14 cellular contexts compared by ENCODE assay signal in the genomic region with DNA sequence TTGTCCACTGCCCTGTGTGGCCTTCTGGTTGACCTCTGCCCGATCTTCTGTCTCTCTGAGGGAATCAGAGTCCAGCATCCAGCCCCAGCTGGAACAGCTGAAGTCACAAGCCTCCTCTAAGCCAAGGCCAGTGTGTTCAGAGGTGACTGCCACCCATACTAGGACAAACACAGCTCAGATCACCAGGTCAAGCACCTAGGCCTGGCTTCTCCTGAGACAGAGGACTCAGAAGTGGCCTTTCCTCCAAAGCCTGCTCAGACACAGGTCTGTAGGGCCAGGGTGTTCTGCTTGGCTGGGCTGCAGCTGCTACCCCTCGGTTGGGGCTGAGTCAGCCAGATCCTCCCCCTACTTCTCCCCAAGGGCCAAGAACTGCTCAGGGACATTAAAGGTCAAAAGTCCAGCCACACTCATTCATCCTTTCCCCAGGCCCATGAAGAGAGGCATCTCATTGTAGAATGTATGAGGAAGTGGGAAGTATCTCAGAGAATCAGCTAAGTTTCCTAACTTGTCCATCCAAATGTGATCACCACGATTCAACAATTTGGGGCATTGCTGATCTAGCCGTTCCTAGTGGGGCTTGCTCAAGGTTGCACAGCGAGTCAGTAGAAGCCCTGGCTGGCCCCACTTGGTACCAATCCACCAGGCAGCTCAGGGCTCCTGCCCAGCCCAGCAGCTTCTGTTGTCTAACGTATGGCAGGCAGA. TPM values are rescaled to one million over a fixed set of nuclear protein-coding genes. Genes with fewer than 3 reads are reported as not detected.
DNase-seq lines count a peak whose midpoint lies in the region; ATAC-seq, FAIRE-seq and TF ChIP-seq lines count a peak whose summit lies in the region.
"Had no signal": no experiment of that assay in that cellular context is flagged by ENCODE, and none has a peak within 500 bp of the region (broad histone marks: within the 10 kb centered on the region; RNA-seq: fewer than 3 reads in every experiment).

No MANE protein-coding gene starts in this region.

- ATAC-seq in GM12878 (peak; percentile 85), left lobe of liver (peak; percentile 81), HG03025 (IDR thresholded peaks at IDR 0.05; ENCODE audit: low FRiP score, unreplicated experiment) (no peak), HG02870 (IDR thresholded peaks at IDR 0.05; ENCODE audit: unreplicated experiment) (no peak), GM18870 (IDR thresholded peaks at IDR 0.05; ENCODE audit: unreplicated experiment) (no peak), HG03045 (IDR thresholded peaks at IDR 0.05; ENCODE audit: unreplicated experiment) (no peak)
- ATAC-seq: WTC11 had no signal

- H2AFZ ChIP-seq in GM23248 (no peak overlapping the region), GM12878 (ENCODE audit: control insufficient read depth, low read depth, low read length) (no peak overlapping the region)

- peak; percentile 84 for DNase-seq in ACHN
- DNase-seq in GM23248: peak; percentile 33
- DNase-seq in GM12878 (ENCODE audit: low read depth, low spot score): no peak
- peak; percentile 81 for DNase-seq in left lobe of liver (ENCODE audit: low spot score)
- DNase-seq: activated T-cell treated with anti-CD3 and anti-CD28 coated beads, Interleukin-2, amount 50 U/mL, for 48 hours; HCEC 1CT had no signal

- RAD21 ChIA-PET in GM12878 (lab: Charles Lee; ENCODE audit: unreplicated experiment): interaction anchor here (1.1 kb wide), 1 partner anchor 18 kb away, joined by 3 read pairs; no protein-coding TSS in a partner anchor

- TF ChIP-seq EP300 in GM12878 (IDR thresholded peaks at IDR 0.05; ENCODE audit: borderline replicate concordance in 1 of 2, control insufficient read depth in 1 of 2, low read depth in 2 of 2, low read length in 2 of 2): no peak

- no peak for FAIRE-seq in GM12878 (lab: Jason Lieb, UNC)

- TF ChIP-seq POLR2A in GM12878 (IDR thresholded peaks at IDR 0.05; ENCODE audit: low read depth, low read length): no peak; the same call in 1 of the 2 replicates

- in situ Hi-C loops in ACHN (cut with HindIII; ENCODE audit: low pct_ligation_motif_present, low pct_unique_long_range_greater_than_20kb, low sequenced_read_pairs): no loop called here
- in situ Hi-C loops in GM23248 (cut with MboI): no loop called here
- in situ Hi-C loops in GM12878 (cut with MboI): no loop called here

- no peak for TF ChIP-seq CTCF in GM12878 (IDR thresholded peaks at IDR 0.05 in 2 of 3, conservative IDR thresholded peaks at IDR 0.05 in 1 of 3; ENCODE audit: control insufficient read depth in 2 of 3, extremely low read depth in 1 of 3, insufficient read depth in 1 of 3, low read depth in 3 of 3, low read length in 3 of 3)

- H3K27ac ChIP-seq in GM23248: no peak overlapping the region
- no peak overlapping the region for H3K27ac ChIP-seq in GM12878 (ENCODE audit: control insufficient read depth, insufficient read depth)
- H3K27ac ChIP-seq: epithelial cell of prostate, skin epidermis had no signal

- H3K4me1 ChIP-seq in GM23248 (ENCODE audit: insufficient read depth) (peaks cover 17% of the 10 kb centered on the region), GM12878 (ENCODE audit: control insufficient read depth, insufficient read depth, low read length) (no peaks in the 10 kb centered on the region; the same call in 1 of the 2 replicates)

- SMC1A ChIA-PET in GM12878 (lab: Charles Lee; ENCODE audit: uncharacterized antibody, unreplicated experiment): interaction anchor here (0.8 to 1.2 kb wide), 3 partner anchors 9 to 221 kb away, joined by 3 read pairs; no protein-coding TSS in a partner anchor

- CTCF ChIA-PET in GM12878 (lab: Yijun Ruan, JAX): interaction anchor here (6.2 kb wide), 1 partner anchor 18 kb away, joined by 37 read pairs; no protein-coding TSS in a partner anchor

- POLR2A ChIA-PET in GM12878 (lab: Charles Lee): interaction anchor here (1.0 kb wide), 1 partner anchor 63 kb away, joined by 3 read pairs; the partner anchor contains the start of gene TNFAIP1

- intact Hi-C loops in GM12878 (cut with micrococcal nuclease; ENCODE audit: unreplicated experiment): no loop called here

- H3K36me3 ChIP-seq in GM23248 (ENCODE audit: low read depth): no peaks in the 10 kb centered on the region
- H3K36me3 ChIP-seq in GM12878 (ENCODE audit: control insufficient read depth in 2 of 2, insufficient read depth in 2 of 2, low read length in 1 of 2): peaks cover 1 to 6% of the 10 kb centered on the region in 2 experiments; a peak in 3 of 4 replicates

- peaks cover 13% of the 10 kb centered on the region for H3F3A ChIP-seq in GM23248 (ENCODE audit: insufficient read depth)

- H3K4me2 ChIP-seq in GM23248 (ENCODE audit: unreplicated experiment) (no peak overlapping the region), GM12878 (ENCODE audit: control insufficient read depth, insufficient read depth) (no peak overlapping the region)

- TF ChIP-seq RAD21 in GM12878 (IDR thresholded peaks at IDR 0.05; ENCODE audit: insufficient read depth, low read depth, low read length): no peak

- H3K4me3 ChIP-seq in GM23248 (no peak overlapping the region), GM12878 (no peak overlapping the region)
- H3K4me3 ChIP-seq: skin epidermis had no signal

- H3K9me3 ChIP-seq in GM23248 (ENCODE audit: low read depth) (no peaks in the 10 kb centered on the region), GM12878 (replicated peaks; ENCODE audit: control insufficient read depth, insufficient read depth, low read length) (no peaks in the 10 kb centered on the region)

- H3K27me3 ChIP-seq in GM23248 (replicated peaks; ENCODE audit: insufficient read depth) (no peaks in the 10 kb centered on the region), GM12878 (replicated peaks in 1 of 2; ENCODE audit: control insufficient read depth in 2 of 2, insufficient read depth in 2 of 2, low read length in 1 of 2) (no peaks in the 10 kb centered on the region)

- 61 to 62% methylated on average over 6 of the region's 6 CpGs for WGBS in GM23248 (ENCODE audit: low coverage in 1 of 2, low lambda C conversion rate in 2 of 2, missing lambda C conversion rate in 2 of 2), 2 experiments
- 57% methylated on average over 6 of the region's 6 CpGs for WGBS in GM12878 (ENCODE audit: insufficient coverage, insufficient replicate concordance, low lambda C conversion rate, missing lambda C conversion rate)

- H4K20me1 ChIP-seq in GM23248 (ENCODE audit: insufficient read depth) (no peaks in the 10 kb centered on the region), GM12878 (ENCODE audit: control insufficient read depth, insufficient read depth) (no peaks in the 10 kb centered on the region)

- no TSS peak for BruUV-seq in GM12878 (replicated peaks; lab: Mats Ljungman, UMichigan)

- no peaks in the 10 kb centered on the region for H3K79me2 ChIP-seq in GM23248 (ENCODE audit: insufficient read depth)
- no peaks in the 10 kb centered on the region for H3K79me2 ChIP-seq in GM12878 (ENCODE audit: control insufficient read depth, insufficient read depth, low read length)

- no peaks in the 10 kb centered on the region for H3K9me2 ChIP-seq in GM23248 (ENCODE audit: insufficient read depth)

- no peak overlapping the region for H3K9ac ChIP-seq in GM23248
- H3K9ac ChIP-seq in GM12878 (ENCODE audit: control insufficient read depth, insufficient read depth, low read length): no peak overlapping the region

RNA-seq across cellular contexts. Expression of gene SLC46A1, which starts 7.6 kb away (rescaled TPM):
- total RNA-seq in GM23248 (2014; rRNA removed; shearing (Covaris generic)): 5.9 and 11.1 TPM in 2 replicates
- polyA plus RNA-seq in GM23248 (2016; fragmentation: Nextera tagmentation; extraction: Ambion mirVana) (4.9 and 6.2 TPM in 2 replicates), GM12878 (2011; rRNA removed) (1.7 and 2.0 TPM in 2 replicates), GM12878 (2014; fragmentation: Illumina TruSeq; extraction: Trizol) (4.1 and 7.1 TPM in 2 replicates), GM12878 (2014; fragmentation: Nextera tagmentation; extraction: Ambion mirVana) (1 to 10 TPM; 3.4 to 6.0 TPM), GM12878 (2014; rRNA removed) (3.4 and 4.7 TPM in 2 replicates), GM12878 (2016; fragmentation: Nextera tagmentation; extraction: Ambion mirVana) (1 to 10 TPM; 3.9 to 6.9 TPM)
- 18.1 and 18.9 TPM in 2 replicates for total RNA-seq in GM12878 (2013; cell fraction: nucleolus; rRNA removed)
- total RNA-seq in GM12878 (2014; rRNA removed) (3.7 and 6.8 TPM in 2 replicates), GM12878 (2014; rRNA removed; fragmentation: Illumina TruSeq; extraction: Trizol) (2.9 and 3.9 TPM in 2 replicates), GM12878 (2021) (5.6 and 6.2 TPM in 2 replicates), left lobe of liver (46.2 TPM)
- 6.1 TPM for polyA plus RNA-seq in GM12878 (2011; ENCODE audit: low read depth)
- polyA plus RNA-seq in GM12878 (2011; cell fraction: cytosol; rRNA removed): 1.6 and 2.2 TPM in 2 replicates
- polyA plus RNA-seq in GM12878 (2011; cell fraction: nucleus; rRNA removed): 7.5 and 7.6 TPM in 2 replicates
- polyA plus RNA-seq in GM12878 (2012): 6.1 and 7.4 TPM in 2 replicates
- 4.8 and 5.0 TPM in 2 replicates for polyA minus RNA-seq in GM12878 (2011; rRNA and poly(A)+ RNA removed)
- polyA minus RNA-seq in GM12878 (2011; cell fraction: cytosol; rRNA and poly(A)+ RNA removed): 0.53 and 3.1 TPM in 2 replicates
- polyA minus RNA-seq in GM12878 (2011; cell fraction: nucleus; rRNA and poly(A)+ RNA removed): 4.7 and 8.1 TPM in 2 replicates

RNA-seq across cellular contexts. Expression of gene SARM1, which starts 26.9 kb away (rescaled TPM):
- total RNA-seq in GM23248 (2014; rRNA removed; shearing (Covaris generic)): 16.9 and 24.2 TPM in 2 replicates
- polyA plus RNA-seq in GM23248 (2016; fragmentation: Nextera tagmentation; extraction: Ambion mirVana) (4.7 and 5.8 TPM in 2 replicates), GM12878 (2011; rRNA removed) (2.1 and 2.5 TPM in 2 replicates), GM12878 (2014; fragmentation: Illumina TruSeq; extraction: Trizol) (8.7 and 13.0 TPM in 2 replicates), GM12878 (2014; fragmentation: Nextera tagmentation; extraction: Ambion mirVana) (1 to 10 TPM in 1 of 2 experiments, under 1 TPM in 1; 0.56 to 1.5 TPM), GM12878 (2014; rRNA removed) (16.2 and 16.7 TPM in 2 replicates), GM12878 (2016; fragmentation: Nextera tagmentation; extraction: Ambion mirVana) (10 to 100 TPM; 10.8 to 13.7 TPM)
- 9.6 and 10.4 TPM in 2 replicates for total RNA-seq in GM12878 (2013; cell fraction: nucleolus; rRNA removed)
- total RNA-seq in GM12878 (2014; rRNA removed) (10.5 and 14.0 TPM in 2 replicates), GM12878 (2014; rRNA removed; fragmentation: Illumina TruSeq; extraction: Trizol) (7.8 and 8.7 TPM in 2 replicates), GM12878 (2021) (25.3 and 28.6 TPM in 2 replicates), left lobe of liver (5.8 TPM)
- 8.1 TPM for polyA plus RNA-seq in GM12878 (2011; ENCODE audit: low read depth)
- polyA plus RNA-seq in GM12878 (2011; cell fraction: cytosol; rRNA removed): 3.0 and 3.8 TPM in 2 replicates
- polyA plus RNA-seq in GM12878 (2011; cell fraction: nucleus; rRNA removed): 10.3 and 11.6 TPM in 2 replicates
- polyA plus RNA-seq in GM12878 (2012): 11.5 and 11.9 TPM in 2 replicates
- 8.3 and 10.8 TPM in 2 replicates for polyA minus RNA-seq in GM12878 (2011; rRNA and poly(A)+ RNA removed)
- 1.9 and 2.3 TPM in 2 replicates for polyA minus RNA-seq in GM12878 (2011; cell fraction: cytosol; rRNA and poly(A)+ RNA removed)
- 5.1 and 9.7 TPM in 2 replicates for polyA minus RNA-seq in GM12878 (2011; cell fraction: nucleus; rRNA and poly(A)+ RNA removed)

RNA-seq across cellular contexts. Expression of gene VTN, which starts 28.3 kb away (rescaled TPM):
- not detected in 2 replicates for total RNA-seq in GM23248 (2014; rRNA removed; shearing (Covaris generic))
- polyA plus RNA-seq in GM23248 (2016; fragmentation: Nextera tagmentation; extraction: Ambion mirVana) (0.24 and 0.34 TPM in 2 replicates), GM12878 (2011; rRNA removed) (not detected in 2 replicates), GM12878 (2014; fragmentation: Illumina TruSeq; extraction: Trizol) (0.18 and 0.70 TPM in 2 replicates), GM12878 (2014; fragmentation: Nextera tagmentation; extraction: Ambion mirVana) (under 1 TPM in 1 of 2 experiments, not detected in 1; 0.04 TPM), GM12878 (2014; rRNA removed) (0.10 and 0.43 TPM in 2 replicates), GM12878 (2016; fragmentation: Nextera tagmentation; extraction: Ambion mirVana) (under 1 TPM in 1 of 2 experiments, not detected in 1; 0.13 TPM)
- not detected in 2 replicates for total RNA-seq in GM12878 (2013; cell fraction: nucleolus; rRNA removed)
- total RNA-seq in GM12878 (2014; rRNA removed) (0.44 TPM in 1 of 2 replicates, not detected in the other), GM12878 (2014; rRNA removed; fragmentation: Illumina TruSeq; extraction: Trizol) (0.32 TPM in 1 of 2 replicates, not detected in the other), GM12878 (2021) (1.3 TPM in 2 replicates), left lobe of liver (3,241 TPM)
- 0.10 TPM for polyA plus RNA-seq in GM12878 (2011; ENCODE audit: low read depth)
- polyA plus RNA-seq in GM12878 (2011; cell fraction: cytosol; rRNA removed): 0.03 TPM in 2 replicates
- 0.19 and 0.31 TPM in 2 replicates for polyA plus RNA-seq in GM12878 (2011; cell fraction: nucleus; rRNA removed)
- 0.24 and 0.27 TPM in 2 replicates for polyA plus RNA-seq in GM12878 (2012)
- polyA minus RNA-seq in GM12878 (2011; rRNA and poly(A)+ RNA removed): not detected in 2 replicates
- 1.6 TPM in 1 of 2 replicates, not detected in the other for polyA minus RNA-seq in GM12878 (2011; cell fraction: cytosol; rRNA and poly(A)+ RNA removed)
- polyA minus RNA-seq in GM12878 (2011; cell fraction: nucleus; rRNA and poly(A)+ RNA removed): 0.19 TPM in 1 of 2 replicates, not detected in the other

RNA-seq across cellular contexts. Expression of gene SEBOX, which starts 33.4 kb away (rescaled TPM):
- total RNA-seq in GM23248 (2014; rRNA removed; shearing (Covaris generic)): not detected in 2 replicates
- polyA plus RNA-seq in GM23248 (2016; fragmentation: Nextera tagmentation; extraction: Ambion mirVana): not detected in 2 replicates
- total RNA-seq in GM12878 (2013; cell fraction: nucleolus; rRNA removed): not detected in 2 replicates
- not detected in 2 replicates for total RNA-seq in GM12878 (2014; rRNA removed)
- not detected in 2 replicates for total RNA-seq in GM12878 (2014; rRNA removed; fragmentation: Illumina TruSeq; extraction: Trizol)
- total RNA-seq in GM12878 (2021): not detected in 2 replicates
- not detected for polyA plus RNA-seq in GM12878 (2011; ENCODE audit: low read depth)
- polyA plus RNA-seq in GM12878 (2011; rRNA removed): not detected in 2 replicates
- polyA plus RNA-seq in GM12878 (2011; cell fraction: cytosol; rRNA removed): not detected in 2 replicates
- not detected in 2 replicates for polyA plus RNA-seq in GM12878 (2011; cell fraction: nucleus; rRNA removed)
- polyA plus RNA-seq in GM12878 (2012): not detected in 2 replicates
- polyA plus RNA-seq in GM12878 (2014; fragmentation: Illumina TruSeq; extraction: Trizol): not detected in 2 replicates
- not detected for polyA plus RNA-seq in GM12878 (2014; fragmentation: Nextera tagmentation; extraction: Ambion mirVana)
- polyA plus RNA-seq in GM12878 (2014; rRNA removed): not detected in 2 replicates
- not detected for polyA plus RNA-seq in GM12878 (2016; fragmentation: Nextera tagmentation; extraction: Ambion mirVana)
- not detected in 2 replicates for polyA minus RNA-seq in GM12878 (2011; rRNA and poly(A)+ RNA removed)
- polyA minus RNA-seq in GM12878 (2011; cell fraction: cytosol; rRNA and poly(A)+ RNA removed): not detected in 2 replicates
- polyA minus RNA-seq in GM12878 (2011; cell fraction: nucleus; rRNA and poly(A)+ RNA removed): not detected in 2 replicates
- total RNA-seq in left lobe of liver: not detected
- total RNA-seq: WTC11 had no signal
- polyA plus RNA-seq: BJ had no signal

RNA-seq across cellular contexts. Expression of gene POLDIP2, which starts 41.1 kb away (rescaled TPM):
- total RNA-seq in GM23248 (2014; rRNA removed; shearing (Covaris generic)): 80.1 and 92.7 TPM in 2 replicates
- polyA plus RNA-seq in GM23248 (2016; fragmentation: Nextera tagmentation; extraction: Ambion mirVana) (105 and 112 TPM in 2 replicates), GM12878 (2011; rRNA removed) (57.7 and 89.9 TPM in 2 replicates), GM12878 (2014; fragmentation: Illumina TruSeq; extraction: Trizol) (120 and 133 TPM in 2 replicates), GM12878 (2014; fragmentation: Nextera tagmentation; extraction: Ambion mirVana) (10 to 100 TPM; 22.8 to 36.9 TPM), GM12878 (2014; rRNA removed) (134 and 139 TPM in 2 replicates), GM12878 (2016; fragmentation: Nextera tagmentation; extraction: Ambion mirVana) (100 to 1,000 TPM; 180 to 196 TPM)
- 14.6 and 15.4 TPM in 2 replicates for total RNA-seq in GM12878 (2013; cell fraction: nucleolus; rRNA removed)
- total RNA-seq in GM12878 (2014; rRNA removed) (126 and 131 TPM in 2 replicates), GM12878 (2014; rRNA removed; fragmentation: Illumina TruSeq; extraction: Trizol) (63.9 and 69.2 TPM in 2 replicates), GM12878 (2021) (108 and 111 TPM in 2 replicates), left lobe of liver (119 TPM)
- 40.6 TPM for polyA plus RNA-seq in GM12878 (2011; ENCODE audit: low read depth)
- polyA plus RNA-seq in GM12878 (2011; cell fraction: cytosol; rRNA removed): 97.0 and 115 TPM in 2 replicates
- 55.2 and 56.5 TPM in 2 replicates for polyA plus RNA-seq in GM12878 (2011; cell fraction: nucleus; rRNA removed)
- 62.4 and 78.2 TPM in 2 replicates for polyA plus RNA-seq in GM12878 (2012)
- 49.2 and 59.1 TPM in 2 replicates for polyA minus RNA-seq in GM12878 (2011; rRNA and poly(A)+ RNA removed)
- polyA minus RNA-seq in GM12878 (2011; cell fraction: cytosol; rRNA and poly(A)+ RNA removed): 25.4 and 26.7 TPM in 2 replicates
- 10.9 and 17.0 TPM in 2 replicates for polyA minus RNA-seq in GM12878 (2011; cell fraction: nucleus; rRNA and poly(A)+ RNA removed)

Comparison
In these comparisons a context has a peak if more than half of its experiments do, and no peak if none do; other contexts are left out.
1. ATAC-seq: peak in GM12878 (single experiment) and left lobe of liver (single experiment); none in HG03025 (single experiment), HG02870 (single experiment), GM18870 (single experiment) and HG03045 (single experiment).
2. RNA of gene VTN, which starts 28.3 kb away (total RNA-seq): 3,241 TPM in left lobe of liver (single experiment); 0.32 to 1.3 TPM in GM12878 and not detected in GM23248; every median in the first group is over 1,000 times any median in the second.